ENCODE assay signal across 13 cellular contexts in genomic region chr5:65699338-65699737, GRCh38.
"Had no signal": no experiment of that assay in that cellular context is flagged by ENCODE, and none has a peak within 500 bp of the region (broad histone marks: within the 10 kb centered on the region; RNA-seq: fewer than 3 reads in every experiment).

No MANE protein-coding gene starts in this region.

- H3K27ac Mint-ChIP-seq: activated T-helper 2 cell treated with anti-CD3 and anti-CD28 coated beads, Interferon-gamma antibody, Interleukin-2, Interleukin-4, amounts not matched to agents 10 μg/mL and 5 μg/mL and 100 μg/mL, durations not matched to agents 14 hours and 24 hours and 36 hours; naive thymus-derived CD8-positive, alpha-beta T cell had no signal

- H3K9me3 ChIP-seq: adrenal gland, thyroid gland, vagina had no signal

- H3K4me3 Mint-ChIP-seq: naive thymus-derived CD8-positive, alpha-beta T cell had no signal

- H3K4me1 ChIP-seq: adrenal gland, foreskin keratinocyte, thyroid gland, vagina had no signal

- H3K27me3 Mint-ChIP-seq: naive thymus-derived CD8-positive, alpha-beta T cell had no signal

- H3K27me3 ChIP-seq: adrenal gland, foreskin keratinocyte, neutrophil, thyroid gland, vagina had no signal

- DNase-seq: activated naive CD4-positive, alpha-beta T cell treated with anti-CD3 and anti-CD28 coated beads, Interleukin-2, amount 50 U/mL, for 16 hours; adrenal gland; effector CD4-positive, alpha-beta T cell; foreskin keratinocyte; left colon; naive thymus-derived CD8-positive, alpha-beta T cell; stimulated activated CD4-positive, alpha-beta T cell treated with anti-CD3 and anti-CD28 coated beads, Interleukin-4, amount 100 ng/mL, for 4 hours; thyroid gland had no signal

- H3K27ac ChIP-seq: adrenal gland, coronary artery, foreskin keratinocyte, neutrophil, skin epidermis, thyroid gland, vagina had no signal

- H3K4me3 ChIP-seq: adrenal gland, coronary artery, skin epidermis, thyroid gland, vagina had no signal

- H3K36me3 ChIP-seq: adrenal gland, thyroid gland had no signal

- ATAC-seq: foreskin keratinocyte; left colon; naive thymus-derived CD8-positive, alpha-beta T cell had no signal

- H3K9me3 Mint-ChIP-seq: activated T-helper 2 cell treated with anti-CD3 and anti-CD28 coated beads, Interferon-gamma antibody, Interleukin-2, Interleukin-4, amounts not matched to agents 10 μg/mL and 5 μg/mL and 100 μg/mL, durations not matched to agents 14 hours and 24 hours and 36 hours had no signal
